Comparison of ENCODE assay signal across 20 cellular contexts in genomic region chr1:10936998-10937901, GRCh38.
A peak's percentile ranks its signal among the peaks of the same experiment; 100 is the strongest.
DNase-seq lines count a peak whose midpoint lies in the region; ATAC-seq lines count a peak whose summit lies in the region.
"Had no signal": no experiment of that assay in that cellular context is flagged by ENCODE, and none has a peak within 500 bp of the region (broad histone marks: within the 10 kb centered on the region; RNA-seq: fewer than 3 reads in every experiment).

No MANE protein-coding gene starts in this region.

- no peak overlapping the region for H3K4me3 ChIP-seq in BLaER1
- H3K4me3 ChIP-seq: ascending aorta, psoas muscle had no signal

- peaks cover 56% of the 10 kb centered on the region for H3K4me1 ChIP-seq in BLaER1

- no peaks in the 10 kb centered on the region for H3K9me3 ChIP-seq in BLaER1
- H3K9me3 ChIP-seq: ascending aorta, psoas muscle had no signal

- intact Hi-C loops in Right ventricle myocardium superior (cut with DNase I), result no loop called here

- peak overlapping the region; percentile 79 for H3K4me2 ChIP-seq in BLaER1

- H4K20me1 ChIP-seq in BLaER1, result peaks cover 42% of the 10 kb centered on the region

- peak; percentile 29 for DNase-seq in DMS153 treated with DMSO at 0.1 percent for 48 hours (lab: John Stamatoyannopoulos, UW; ENCODE audit: unreplicated experiment)
- DNase-seq in NCI-H1092 treated with DMSO at 0.1 percent for 48 hours (lab: John Stamatoyannopoulos, UW), result peak; percentile 72
- DNase-seq in left kidney (ENCODE audit: low read depth, low spot score), result peak; percentile 27
- no peak for DNase-seq in activated T-cell treated with anti-CD3 and anti-CD28 coated beads, Interleukin-2, amount 50 U/mL, for 1 hour
- DNase-seq in AML-193 (lab: John Stamatoyannopoulos, UW), result no peak
- no peak for DNase-seq in Right ventricle myocardium superior
- DNase-seq: activated CD4-positive, CD25-positive, alpha-beta regulatory T cell; activated naive CD4-positive, alpha-beta T cell treated with anti-CD3 and anti-CD28 coated beads, Interleukin-2, amount 50 U/mL, for 16 hours; activated T-cell treated with anti-CD3 and anti-CD28 coated beads, Interleukin-2, amount 50 U/mL, for 24 hours; caudate nucleus; dermis blood vessel endothelial cell; DMS 273 treated with DMSO at 0.1 percent for 48 hours; left ventricle myocardium superior; NCI-H526 treated with DMSO at 0.1 percent for 48 hours; psoas muscle had no signal

- ATAC-seq in HG02840 (IDR thresholded peaks at IDR 0.05; ENCODE audit: low FRiP score, unreplicated experiment) (no peak), Right ventricle myocardium superior (ENCODE audit: poor library complexity) (no peak)
- ATAC-seq: left ventricle myocardium superior; psoas muscle; stimulated activated effector memory CD8-positive, alpha-beta T cell treated with anti-CD3 and anti-CD28 coated beads, Interleukin-12 subunit alpha, Interleukin-12 subunit beta, amount 100 ng/mL, for 72 hours had no signal

- no peak overlapping the region for H3K9ac ChIP-seq in BLaER1

- no peak overlapping the region for H3K27ac ChIP-seq in BLaER1
- H3K27ac ChIP-seq: ascending aorta, psoas muscle, RWPE1 had no signal

- H3K27me3 ChIP-seq in BLaER1, result peaks cover 33% of the 10 kb centered on the region

- no peaks in the 10 kb centered on the region for H3K36me3 ChIP-seq in BLaER1
- H3K36me3 ChIP-seq: ascending aorta had no signal

Comparison
In these comparisons a context has a peak if more than half of its experiments do, and no peak if none do; other contexts are left out.
1. DNase-seq: peak in DMS153 treated with DMSO at 0.1 percent for 48 hours (single experiment), NCI-H1092 treated with DMSO at 0.1 percent for 48 hours (single experiment) and left kidney (single experiment); none in activated T-cell treated with anti-CD3 and anti-CD28 coated beads, Interleukin-2, amount 50 U/mL, for 1 hour (single experiment), AML-193 (0 of 2) and Right ventricle myocardium superior (single experiment).